ENCODE assay signal across 15 cellular contexts in the genomic region with DNA sequence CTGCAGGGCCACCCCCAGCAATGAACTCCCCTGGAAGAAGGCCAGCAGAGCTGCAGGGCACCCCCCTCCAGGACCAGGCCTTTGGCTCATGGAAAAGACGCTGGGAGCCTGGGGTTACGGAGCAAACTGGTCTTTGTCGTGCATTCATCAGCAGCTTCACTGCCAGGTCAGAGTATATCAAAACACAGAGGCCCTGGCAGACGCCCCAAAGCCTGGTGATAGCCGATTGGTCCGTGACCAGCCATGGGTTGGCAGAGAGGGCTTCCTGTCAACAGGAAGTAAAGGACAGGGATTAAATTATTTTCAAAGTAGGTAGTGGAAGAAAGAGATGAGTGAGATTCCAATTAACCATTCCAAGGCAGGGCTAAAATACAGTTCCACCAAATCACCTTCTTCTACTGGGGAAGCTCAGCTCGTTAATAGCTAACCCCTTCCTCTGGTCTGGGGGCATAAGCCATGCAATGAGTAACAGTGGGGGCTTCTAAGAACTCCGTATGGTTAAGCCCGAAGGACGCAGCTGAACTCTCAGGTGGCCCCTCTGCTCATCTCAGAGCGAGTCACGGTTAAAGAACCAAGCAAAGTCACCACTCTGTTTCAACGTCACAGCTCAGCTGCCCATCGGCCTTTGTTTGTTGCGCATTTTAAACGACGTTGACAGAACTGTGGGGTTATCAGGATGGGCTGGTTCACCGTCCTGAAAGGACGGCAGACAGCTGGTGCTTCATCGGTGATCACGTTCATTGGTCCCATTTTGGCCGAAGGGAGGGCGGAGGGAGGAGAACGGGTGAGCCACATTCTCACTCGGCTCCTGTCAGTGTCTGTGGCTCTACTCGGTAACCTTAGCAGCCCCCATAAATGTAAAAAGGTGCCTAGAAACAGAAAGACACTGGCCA. TPM values are rescaled to one million over a fixed set of nuclear protein-coding genes. Genes with fewer than 3 reads are reported as not detected.
DNase-seq lines count a peak whose midpoint lies in the region; ATAC-seq, FAIRE-seq and TF ChIP-seq lines count a peak whose summit lies in the region.
"Had no signal": no experiment of that assay in that cellular context is flagged by ENCODE, and none has a peak within 500 bp of the region (broad histone marks: within the 10 kb centered on the region; RNA-seq: fewer than 3 reads in every experiment).

No MANE protein-coding gene starts in this region.

- intact Hi-C loops in IMR-90 (cut with micrococcal nuclease) (no loop called here), K562 (cut with micrococcal nuclease) (no loop called here), spleen (cut with DNase I; ENCODE audit: low total_unique reads) (no loop called here)

- H4K8ac ChIP-seq in IMR-90 (ENCODE audit: low read depth in 2 of 2, low read length in 2 of 2), result no peak overlapping the region

- H3K4me3 ChIP-seq in IMR-90 (ENCODE audit: insufficient read depth, low read depth, low read length), result no peak overlapping the region
- H3K4me3 ChIP-seq in K562, result no peak overlapping the region
- H3K4me3 ChIP-seq in right atrium auricular region, result peak overlapping the region in 1 of 2 donors; percentile 21
- H3K4me3 ChIP-seq in spleen, result no peak overlapping the region
- H3K4me3 ChIP-seq: PC-9 had no signal

- TF ChIP-seq POLR2A in IMR-90 (IDR thresholded peaks at IDR 0.05; ENCODE audit: low read depth, low read length) (no peak), K562 (conservative IDR thresholded peaks at IDR 0.05) (no peak), spleen (IDR thresholded peaks at IDR 0.05) (no peak)

- H2BK15ac ChIP-seq in IMR-90 (ENCODE audit: low read depth, low read length), result no peak overlapping the region

- H4K5ac ChIP-seq in IMR-90 (ENCODE audit: low read depth, low read length), result no peak overlapping the region

- no peaks in the 10 kb centered on the region for H3K79me1 ChIP-seq in IMR-90 (ENCODE audit: low read depth in 1 of 2, low read length in 2 of 2)

- no peak overlapping the region for H3K9ac ChIP-seq in IMR-90 (ENCODE audit: low read depth, low read length)
- H3K9ac ChIP-seq in K562 (ENCODE audit: insufficient read depth in 1 of 2, low read depth in 2 of 2, low read length in 2 of 2), result no peak overlapping the region

- no peak overlapping the region for H3K27ac ChIP-seq in IMR-90 (ENCODE audit: insufficient read depth, low read length)
- no peak overlapping the region for H3K27ac ChIP-seq in K562 (ENCODE audit: extremely low read depth, low read depth, low read length)
- H3K27ac ChIP-seq in right atrium auricular region, result peak overlapping the region; percentile 81 to 87
- H3K27ac ChIP-seq in spleen, result peak overlapping the region in 3 of 8 donors; percentile 15 to 35 (median 20)
- H3K27ac ChIP-seq: PC-9 had no signal

- BruUV-seq in IMR-90 (replicated peaks; lab: Mats Ljungman, UMichigan) (no TSS peak), K562 (replicated peaks; lab: Mats Ljungman, UMichigan) (no TSS peak)

- H3K27me3 ChIP-seq in IMR-90 (ENCODE audit: control insufficient read depth, insufficient read depth, low read length) (peaks cover 50% of the 10 kb centered on the region), K562 (ENCODE audit: control insufficient read depth in 2 of 2, insufficient read depth in 2 of 2, low read length in 2 of 2) (peaks cover 62 to 94% of the 10 kb centered on the region in 2 experiments), right atrium auricular region (no peaks in the 10 kb centered on the region), spleen (replicated peaks in 1 of 7) (no peaks in the 10 kb centered on the region)

- TF ChIP-seq RAD21 in IMR-90 (IDR thresholded peaks at IDR 0.05; ENCODE audit: low read length), result no peak
- TF ChIP-seq RAD21 in K562 (CRISPR knock-in tag; conservative IDR thresholded peaks at IDR 0.05 in 1 of 2, IDR thresholded peaks at IDR 0.05 in 1 of 2), result no peak

- H3K9me3 ChIP-seq in IMR-90 (ENCODE audit: control insufficient read depth, insufficient read depth, low read length), result no peaks in the 10 kb centered on the region
- no peaks in the 10 kb centered on the region for H3K9me3 ChIP-seq in K562 (replicated peaks; ENCODE audit: control insufficient read depth, insufficient read depth, low read depth, low read length)
- H3K9me3 ChIP-seq in right atrium auricular region, result no peaks in the 10 kb centered on the region
- H3K9me3 ChIP-seq in spleen, result no peaks in the 10 kb centered on the region

- no peak overlapping the region for H2BK5ac ChIP-seq in IMR-90 (ENCODE audit: low read depth, low read length, poor library complexity, severe bottlenecking)

- no peak overlapping the region for H4K91ac ChIP-seq in IMR-90 (ENCODE audit: insufficient read depth, low read depth, low read length)

- DNase-seq in IMR-90 (no peak), K562 (ENCODE audit: extremely low read depth in 1 of 4, low spot score in 3 of 4) (no peak), right atrium auricular region (ENCODE audit: low spot score) (no peak), spleen (peak; percentile 58), pons (ENCODE audit: low spot score) (no peak), NCI-H1436 (lab: John Stamatoyannopoulos, UW) (no peak)
- DNase-seq in stimulated activated CD4-positive, alpha-beta T cell treated with anti-CD3 and anti-CD28 coated beads, Interleukin-15, amount 100 ng/mL, for 24 hours, result no peak
- DNase-seq: activated CD4-positive, alpha-beta memory T cell treated with anti-CD3 and anti-CD28 coated beads, Interleukin-2, amount 10 ng/mL, durations not matched to agents 7 days and 5 days; NCI-H1694 treated with DMSO at 0.1 percent for 48 hours; PC-9; stimulated activated CD4-positive, alpha-beta T cell treated with anti-CD3 and anti-CD28 coated beads, Interleukin-4, amount 100 ng/mL, for 4 hours; trophoblast cell had no signal

- CTCF ChIA-PET in IMR-90 (lab: Yijun Ruan, JAX) (no interaction called here), K562 (lab: Yijun Ruan, JAX; ENCODE audit: low intra/inter-chr PET ratio) (no interaction called here)

- H2AFZ ChIP-seq in IMR-90 (replicated peaks; ENCODE audit: low read length, poor library complexity) (peak overlapping the region; percentile 14), K562 (ENCODE audit: low read depth, low read length) (no peak overlapping the region)
- H2AFZ ChIP-seq: PC-9 had no signal

- H3K56ac ChIP-seq in IMR-90 (ENCODE audit: extremely low read depth, insufficient read depth, low read length), result no peak overlapping the region

- H3K36me3 ChIP-seq in IMR-90 (ENCODE audit: control insufficient read depth, insufficient read depth, low read length) (no peaks in the 10 kb centered on the region), K562 (ENCODE audit: control insufficient read depth, insufficient read depth, low read length) (no peaks in the 10 kb centered on the region), right atrium auricular region (no peaks in the 10 kb centered on the region), spleen (peaks cover 0 to 4% (median 0%) of the 10 kb centered on the region in 6 donors)

- TF ChIP-seq CTCF in IMR-90 (conservative IDR thresholded peaks at IDR 0.05; ENCODE audit: low read depth, low read length) (no peak), K562 (IDR thresholded peaks at IDR 0.05 in 2 of 3, conservative IDR thresholded peaks at IDR 0.05 in 1 of 3; ENCODE audit: insufficient read depth in 2 of 3, low read depth in 1 of 3, low read length in 3 of 3) (no peak), right atrium auricular region (IDR thresholded peaks at IDR 0.05) (no peak), spleen (IDR thresholded peaks at IDR 0.05 in 8 of 11, conservative IDR thresholded peaks at IDR 0.05 in 3 of 11) (no peak)

- WGBS in IMR-90 (ENCODE audit: extremely low coverage in 2 of 2, insufficient read length in 1 of 2), 2 experiments, result 26% methylated on average over 3 of the region's 26 CpGs; no CpG with 5 or more reads in 1 of the 2 experiments
- 1% methylated on average over 26 of the region's 26 CpGs for WGBS in K562 (ENCODE audit: insufficient coverage, low coverage, missing lambda C conversion rate)
- 74 to 79% (median 76%) methylated on average over 26 of the region's 26 CpGs for WGBS in spleen, 5 donors

- ATAC-seq in IMR-90 (ENCODE audit: low read depth) (peak; percentile 33), K562 (no peak), HG03378 (IDR thresholded peaks at IDR 0.05; ENCODE audit: unreplicated experiment) (no peak)
- ATAC-seq: activated naive CD4-positive, alpha-beta T cell treated with anti-CD3 and anti-CD28 coated beads, Interleukin-2, amount 50 U/mL, for 72 hours had no signal

- H3K4me1 ChIP-seq in IMR-90 (ENCODE audit: control insufficient read depth, insufficient read depth, low read length) (peaks cover 3% of the 10 kb centered on the region; the same call in 1 of the 2 replicates), K562 (replicated peaks in 1 of 2; ENCODE audit: control insufficient read depth in 2 of 2, insufficient read depth in 2 of 2, low read length in 2 of 2) (peaks cover 0 to 5% of the 10 kb centered on the region in 2 experiments; a peak in 1 of 5 replicates), right atrium auricular region (peaks cover 0 to 42% of the 10 kb centered on the region in 2 donors), spleen (peaks cover 0 to 58% (median 16%) of the 10 kb centered on the region in 6 donors)

- no peak overlapping the region for H2AK9ac ChIP-seq in IMR-90 (replicated peaks; ENCODE audit: low read depth, low read length, poor library complexity)

- POLR2A ChIA-PET in IMR-90 (lab: Charles Lee; ENCODE audit: unreplicated experiment) (no interaction called here), K562 (lab: Yijun Ruan, JAX) (interaction anchor here (1.5 kb wide), 1 partner anchor 8 kb away, joined by 4 read pairs; no protein-coding TSS in a partner anchor)

- dilution Hi-C loops in IMR-90 (cut with HindIII; ENCODE audit: low sequenced_read_pairs, unreplicated experiment), result no loop called here

- no peak overlapping the region for H3K4ac ChIP-seq in IMR-90 (ENCODE audit: low read depth, low read length)

- peak; percentile 54 for FAIRE-seq in K562 (lab: Jason Lieb, UNC)
- FAIRE-seq: endometrium had no signal

- no peak for TF ChIP-seq EP300 in K562 (IDR thresholded peaks at IDR 0.05; ENCODE audit: low read length)

- H3K14ac ChIP-seq in IMR-90 (replicated peaks; ENCODE audit: low read depth, low read length), result no peak overlapping the region

- no peak overlapping the region for H3K18ac ChIP-seq in IMR-90 (ENCODE audit: low read depth, low read length)

- H3K9me1 ChIP-seq in IMR-90 (ENCODE audit: insufficient read depth, low read length), result no peaks in the 10 kb centered on the region
- H3K9me1 ChIP-seq in K562 (ENCODE audit: control insufficient read depth, insufficient read depth, low read length), result peaks cover 7% of the 10 kb centered on the region

- no peak overlapping the region for H2AK5ac ChIP-seq in IMR-90 (ENCODE audit: low read depth, low read length)

- no peaks in the 10 kb centered on the region for H3K79me2 ChIP-seq in K562 (ENCODE audit: control insufficient read depth, insufficient read depth, low read length)

- no peak overlapping the region for H2BK20ac ChIP-seq in IMR-90 (ENCODE audit: low read depth, low read length)

- H4K20me1 ChIP-seq in IMR-90 (ENCODE audit: insufficient read depth, low read length) (no peaks in the 10 kb centered on the region), K562 (replicated peaks; ENCODE audit: control insufficient read depth, insufficient read depth, low read length) (peaks cover 12% of the 10 kb centered on the region; the same call in 1 of the 2 replicates)

- H3K4me2 ChIP-seq in IMR-90 (ENCODE audit: low read depth, low read length), result peak overlapping the region; percentile 59; the same call in 1 of the 2 replicates
- no peak overlapping the region for H3K4me2 ChIP-seq in K562 (ENCODE audit: insufficient read depth, low read length)
- H3K4me2 ChIP-seq: PC-9 had no signal

- no peak overlapping the region for H3K23ac ChIP-seq in IMR-90 (ENCODE audit: low read depth, low read length)

- no peak overlapping the region for H2BK120ac ChIP-seq in IMR-90 (ENCODE audit: low read depth, low read length)

- in situ Hi-C loops in IMR-90 (cut with MboI; ENCODE audit: low sequenced_read_pairs) (no loop called here), K562 (cut with MboI) (no loop called here)

RNA-seq across cellular contexts. Expression of gene PRKAG2, which starts 8.8 kb away (rescaled TPM):
- total RNA-seq in IMR-90 (2012; rRNA removed) (15.4 and 25.6 TPM in 2 replicates), K562 (2014; rRNA removed) (3.1 TPM in 2 replicates), K562 (2014; rRNA removed; fragmentation: Illumina TruSeq; extraction: Trizol) (3.3 and 3.9 TPM in 2 replicates), K562 (2015; rRNA removed; fragmentation: Illumina TruSeq; extraction: Trizol) (1.8 and 2.8 TPM in 2 replicates), K562 (2021) (3.6 and 5.0 TPM in 2 replicates), right atrium auricular region (100 to 1,000 TPM; 133 to 177 TPM), spleen (10 to 100 TPM; 25.6 to 50.9 (median 41.3) TPM)
- polyA plus RNA-seq in IMR-90 (2012; rRNA removed) (17.5 and 21.6 TPM in 2 replicates), K562 (2011; rRNA removed) (3.8 and 5.6 TPM in 2 replicates), K562 (2014; fragmentation: Illumina TruSeq; extraction: Trizol) (3.2 and 4.0 TPM in 2 replicates), K562 (2014; fragmentation: Nextera tagmentation; extraction: Ambion mirVana) (1 to 10 TPM in 1 of 2 experiments, under 1 TPM in 1; 0.99 to 1.1 TPM), K562 (2014; rRNA removed) (3.5 and 3.6 TPM in 2 replicates), spleen (10 to 100 TPM; 15.8 to 31.4 (median 18.3) TPM)
- polyA plus RNA-seq in IMR-90 (2012; cell fraction: cytosol; rRNA removed), result 5.2 and 6.0 TPM in 2 replicates
- 7.8 and 39.5 TPM in 2 replicates for polyA plus RNA-seq in IMR-90 (2012; cell fraction: nucleus; rRNA removed; ENCODE audit: low replicate concordance)
- total RNA-seq in K562 (2011; cell fraction: chromatin; rRNA removed; ENCODE audit: low replicate concordance), result 7.2 and 11.4 TPM in 2 replicates
- total RNA-seq in K562 (2011; cell fraction: nucleolus; rRNA removed), result 2.8 and 4.7 TPM in 2 replicates
- total RNA-seq in K562 (2011; cell fraction: nucleoplasm; rRNA removed), result 4.8 and 6.9 TPM in 2 replicates
- 1.3 and 1.8 TPM in 2 replicates for polyA plus RNA-seq in K562 (2011; cell fraction: cytosol; rRNA removed)
- polyA plus RNA-seq in K562 (2011; cell fraction: nucleus; rRNA removed), result 3.0 and 4.6 TPM in 2 replicates
- polyA plus RNA-seq in K562 (2012), result 2.3 and 2.7 TPM in 2 replicates
- polyA minus RNA-seq in K562 (2011; rRNA and poly(A)+ RNA removed), result 4.2 and 6.0 TPM in 2 replicates
- 2.1 TPM in 1 of 2 replicates, not detected in the other for polyA minus RNA-seq in K562 (2011; cell fraction: cytosol; rRNA and poly(A)+ RNA removed)
- 2.4 and 2.7 TPM in 2 replicates for polyA minus RNA-seq in K562 (2011; cell fraction: nucleus; rRNA and poly(A)+ RNA removed)

Comparison
In these comparisons a context has a peak if more than half of its experiments do, and no peak if none do; other contexts are left out.
1. H3K27ac ChIP-seq: peak in right atrium auricular region (2 of 2); none in IMR-90 (single experiment) and K562 (single experiment).